ENCODE assay signal across 18 cellular contexts in genomic region chr2:189512879-189513278, GRCh38.
DNase-seq lines count a peak whose midpoint lies in the region; ATAC-seq and TF ChIP-seq lines count a peak whose summit lies in the region.
"Had no signal": no experiment of that assay in that cellular context is flagged by ENCODE, and none has a peak within 500 bp of the region (broad histone marks: within the 10 kb centered on the region; RNA-seq: fewer than 3 reads in every experiment).

No MANE protein-coding gene starts in this region.

- TF ChIP-seq POLR2A in body of pancreas (IDR thresholded peaks at IDR 0.05), result no peak
- TF ChIP-seq POLR2A in ovary (IDR thresholded peaks at IDR 0.05), result no peak

- TF ChIP-seq EP300 in ovary (IDR thresholded peaks at IDR 0.05), result no peak

- no peak for TF ChIP-seq CTCF in body of pancreas (IDR thresholded peaks at IDR 0.05)
- TF ChIP-seq CTCF in fibroblast of the aortic adventitia (IDR thresholded peaks at IDR 0.05; ENCODE audit: insufficient read depth, low read length), result no peak
- no peak for TF ChIP-seq CTCF in ovary (IDR thresholded peaks at IDR 0.05)
- TF ChIP-seq CTCF in foreskin fibroblast (IDR thresholded peaks at IDR 0.05; ENCODE audit: low read depth, low read length), result no peak

- H3K4me3 ChIP-seq in body of pancreas, result no peak overlapping the region
- no peak overlapping the region for H3K4me3 ChIP-seq in fibroblast of the aortic adventitia (ENCODE audit: low read depth, low read length)
- H3K4me3 ChIP-seq in ovary, result no peak overlapping the region
- no peak overlapping the region for H3K4me3 ChIP-seq in foreskin fibroblast (ENCODE audit: low read depth in 1 of 2, low read length in 2 of 2)
- H3K4me3 ChIP-seq: BLaER1 had no signal

- DNase-seq in body of pancreas, result no peak
- DNase-seq in fibroblast of the aortic adventitia (ENCODE audit: low read depth), result peak; percentile 81
- DNase-seq in ovary, result peak in 3 of 5 donors; percentile 41 to 64 (median 59)
- DNase-seq in stimulated activated naive CD4-positive, alpha-beta T cell treated with Interleukin-2 at 50 U/mL for 16 hours (lab: John Stamatoyannopoulos, UW), result no peak
- no peak for DNase-seq in midbrain (lab: John Stamatoyannopoulos, UW)
- no peak for DNase-seq in foreskin fibroblast
- DNase-seq: CD8-positive, alpha-beta T cell; IMR-90; NCI-H1105; NCI-H146; NCI-H2029; NCI-H2227 treated with DMSO at 0.1 percent for 48 hours; NCI-H510A treated with DMSO at 0.1 percent for 48 hours; NCI-H748 treated with DMSO at 0.1 percent for 48 hours; SIG-M5 had no signal

- intact Hi-C loops in body of pancreas (cut with DNase I) (no loop called here), ovary (cut with DNase I) (no loop called here)

- ATAC-seq in body of pancreas, result peak; percentile 38
- ATAC-seq in HG03039 (IDR thresholded peaks at IDR 0.05; ENCODE audit: unreplicated experiment), result no peak
- ATAC-seq: CD8-positive, alpha-beta T cell had no signal

- no peaks in the 10 kb centered on the region for H3K9me3 ChIP-seq in body of pancreas
- no peaks in the 10 kb centered on the region for H3K9me3 ChIP-seq in ovary
- H3K9me3 ChIP-seq: BLaER1 had no signal

- no peaks in the 10 kb centered on the region for H3K27me3 ChIP-seq in body of pancreas
- no peaks in the 10 kb centered on the region for H3K27me3 ChIP-seq in ovary
- H3K27me3 ChIP-seq: BLaER1 had no signal

- WGBS in body of pancreas, 2 donors, result 57 to 73% methylated on average over 3 of the region's 3 CpGs
- 3 to 9% (median 9%) methylated on average over 3 of the region's 3 CpGs for whole genome bisulfite sequencing in ovary, 3 donors

- no peaks in the 10 kb centered on the region for H3K36me3 ChIP-seq in body of pancreas (replicated peaks in 1 of 2; ENCODE audit: insufficient read depth in 1 of 2, low read depth in 2 of 2)
- H3K36me3 ChIP-seq in ovary, result no peaks in the 10 kb centered on the region
- H3K36me3 ChIP-seq: BLaER1 had no signal

- H3K27ac ChIP-seq in body of pancreas (no peak overlapping the region), ovary (peak overlapping the region in 1 of 2 donors; percentile 43)
- H3K27ac ChIP-seq: BLaER1, KMS-11 had no signal

- no peaks in the 10 kb centered on the region for H3K4me1 ChIP-seq in body of pancreas
- H3K4me1 ChIP-seq in ovary (ENCODE audit: insufficient read depth), result peaks cover 6% of the 10 kb centered on the region
- H3K4me1 ChIP-seq: BLaER1 had no signal

Comparison
In these comparisons a context has a peak if more than half of its experiments do, and no peak if none do; other contexts are left out.
1. DNase-seq: peak in fibroblast of the aortic adventitia (single experiment) and ovary (3 of 5); none in body of pancreas (0 of 4), stimulated activated naive CD4-positive, alpha-beta T cell treated with Interleukin-2 at 50 U/mL for 16 hours (single experiment), midbrain (single experiment) and foreskin fibroblast (0 of 2).